Comparison of ENCODE assay signal across 11 cellular contexts in the genomic region with DNA sequence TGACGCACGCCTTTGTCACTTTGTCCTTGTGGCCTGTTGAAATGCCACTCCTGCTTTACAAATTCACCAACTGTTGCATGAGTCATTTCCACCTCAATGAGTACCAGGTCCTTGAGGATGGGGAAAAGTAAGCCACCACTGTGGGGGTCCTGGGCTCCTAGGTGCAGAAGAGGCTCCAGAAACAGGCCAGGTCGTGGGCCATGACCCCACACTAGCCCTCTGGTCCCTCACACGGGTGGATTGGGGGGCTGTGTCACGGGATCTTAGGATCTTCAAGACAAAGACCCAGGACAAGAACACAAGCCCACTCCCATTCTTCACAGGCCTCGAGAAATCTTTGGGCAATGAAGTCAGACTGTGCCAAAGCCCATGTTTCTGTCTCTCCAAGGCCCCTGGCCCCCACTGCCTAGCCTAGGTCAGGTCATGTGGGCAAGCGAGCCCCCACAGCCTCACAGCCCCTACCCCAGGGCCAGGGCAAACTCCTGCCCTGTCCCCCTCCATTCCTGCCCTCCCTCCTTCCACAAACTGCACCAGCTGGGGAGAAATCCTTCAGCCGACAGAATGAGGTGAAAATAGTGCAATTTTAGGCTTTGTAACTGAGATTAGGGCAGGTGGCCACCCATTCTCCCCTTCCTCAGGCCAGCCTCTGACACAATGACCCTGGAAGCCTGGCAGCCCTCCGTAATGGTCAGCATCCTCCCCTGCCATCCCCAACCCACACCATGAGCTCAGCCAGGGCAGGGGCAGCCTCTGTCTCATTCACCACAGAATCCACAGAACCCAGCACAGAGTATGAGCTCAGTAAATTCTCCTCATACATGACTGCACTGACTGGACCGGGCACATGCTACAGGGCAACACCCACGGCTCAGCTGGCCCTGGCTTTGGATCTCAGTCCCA. TPM values are rescaled to one million over a fixed set of nuclear protein-coding genes. Genes with fewer than 3 reads are reported as not detected.
DNase-seq lines count a peak whose midpoint lies in the region; ATAC-seq and TF ChIP-seq lines count a peak whose summit lies in the region.
"Had no signal": no experiment of that assay in that cellular context is flagged by ENCODE, and none has a peak within 500 bp of the region (broad histone marks: within the 10 kb centered on the region; RNA-seq: fewer than 3 reads in every experiment).

No MANE protein-coding gene starts in this region.

- H3K36me3 Mint-ChIP-seq in GM23338 (ENCODE audit: low read depth) (peaks cover 3% of the 10 kb centered on the region; the same call in 1 of the 3 replicates), WTC11 (no peaks in the 10 kb centered on the region)

- TF ChIP-seq CTCF in GM23338 (conservative IDR thresholded peaks at IDR 0.05; ENCODE audit: low read depth in 2 of 2) (no peak), WTC11 (IDR thresholded peaks at IDR 0.05) (no peak), spleen (IDR thresholded peaks at IDR 0.05 in 8 of 11, conservative IDR thresholded peaks at IDR 0.05 in 3 of 11) (no peak)

- H3K4me3 ChIP-seq in GM23338 (no peak overlapping the region), spleen (no peak overlapping the region), Karpas-422 (ENCODE audit: low read length) (no peak overlapping the region)

- H3K9ac ChIP-seq in Karpas-422 (ENCODE audit: low read length): no peak overlapping the region

- POLR2A ChIA-PET in WTC11 (lab: Charles Lee): no interaction called here

- H3K9me2 ChIP-seq in GM23338 (ENCODE audit: insufficient read depth) (0 out of 2 replicates have a peak, but pooled peaks cover 4% of the 10 kb centered on the region), Karpas-422 (replicated peaks; ENCODE audit: insufficient read depth, low read length) (no peaks in the 10 kb centered on the region)

- WGBS in spleen, 5 donors: 58 to 71% (median 66%) methylated on average over 11 of the region's 11 CpGs

- no peaks in the 10 kb centered on the region for H3K79me2 ChIP-seq in GM23338 (replicated peaks; ENCODE audit: insufficient read depth)
- H3K79me2 ChIP-seq in Karpas-422 (ENCODE audit: low read length): no peaks in the 10 kb centered on the region

- H3K4me3 Mint-ChIP-seq in GM23338: no peak overlapping the region
- no peak overlapping the region for H3K4me3 Mint-ChIP-seq in WTC11
- H3K4me3 Mint-ChIP-seq: activated T-cell treated with anti-CD3 and anti-CD28 coated beads, Interleukin-2, amount 50 U/mL, for 4 hours had no signal

- 0 out of 2 replicates have a peak, but pooled peaks cover 3% of the 10 kb centered on the region for H3F3A ChIP-seq in GM23338 (replicated peaks; ENCODE audit: low read depth)

- H3K27ac Mint-ChIP-seq in GM23338 (peak overlapping the region; percentile 9; the same call in 1 of the 2 replicates), WTC11 (no peak overlapping the region)

- ATAC-seq in GM23338 (no peak), WTC11 (no peak), GM21717 (IDR thresholded peaks at IDR 0.05; ENCODE audit: unreplicated experiment) (no peak)
- ATAC-seq: activated T-cell treated with anti-CD3 and anti-CD28 coated beads, Interleukin-2, amount 50 U/mL, for 4 hours had no signal

- H3K27me3 ChIP-seq in GM23338 (ENCODE audit: insufficient read depth) (no peaks in the 10 kb centered on the region), spleen (replicated peaks in 1 of 7) (peaks cover 0 to 21% (median 0%) of the 10 kb centered on the region in 7 donors), Karpas-422 (ENCODE audit: low read length) (no peaks in the 10 kb centered on the region)

- no peak for TF ChIP-seq POLR2A in spleen (IDR thresholded peaks at IDR 0.05)

- CTCF ChIA-PET in WTC11 (lab: Charles Lee): interaction anchor here (1.4 kb wide), 1 partner anchor 9 kb away, joined by 4 read pairs; a partner anchor contains a TSS

- H3K4me2 ChIP-seq in GM23338 (no peak overlapping the region), Karpas-422 (ENCODE audit: low read depth, low read length, poor library complexity, severe bottlenecking) (no peak overlapping the region)

- peaks cover 17% of the 10 kb centered on the region for H4K20me1 ChIP-seq in GM23338 (replicated peaks; ENCODE audit: insufficient read depth)
- no peaks in the 10 kb centered on the region for H4K20me1 ChIP-seq in Karpas-422 (ENCODE audit: insufficient read depth, low read depth, low read length)

- H3K27ac ChIP-seq in GM23338 (ENCODE audit: low read depth): no peak overlapping the region
- H3K27ac ChIP-seq in spleen: no peak overlapping the region
- no peak overlapping the region for H3K27ac ChIP-seq in Karpas-422 (ENCODE audit: low read length)

- H3K9me3 ChIP-seq in spleen (no peaks in the 10 kb centered on the region), Karpas-422 (ENCODE audit: low read length) (no peaks in the 10 kb centered on the region)

- H3K27me3 Mint-ChIP-seq in GM23338 (ENCODE audit: insufficient read depth, low read depth, poor library complexity) (peaks cover 5% of the 10 kb centered on the region), WTC11 (ENCODE audit: low read depth) (no peaks in the 10 kb centered on the region)

- intact Hi-C loops in spleen (cut with DNase I; ENCODE audit: low total_unique reads): no loop called here

- H3K9me3 Mint-ChIP-seq in GM23338 (no peaks in the 10 kb centered on the region), WTC11 (no peaks in the 10 kb centered on the region)
- H3K9me3 Mint-ChIP-seq: activated T-cell treated with anti-CD3 and anti-CD28 coated beads, Interleukin-2, amount 50 U/mL, for 4 hours had no signal

- H3K4me1 Mint-ChIP-seq in GM23338 (peaks cover 2% of the 10 kb centered on the region), WTC11 (peaks cover 2% of the 10 kb centered on the region)

- H2AFZ ChIP-seq in GM23338: no peak overlapping the region
- H2AFZ ChIP-seq in Karpas-422 (ENCODE audit: low read length): no peak overlapping the region

- H3K36me3 ChIP-seq in GM23338 (ENCODE audit: insufficient read depth): peaks cover 5% of the 10 kb centered on the region
- no peaks in the 10 kb centered on the region for H3K36me3 ChIP-seq in spleen
- H3K36me3 ChIP-seq in Karpas-422 (ENCODE audit: insufficient read depth, low read length): no peaks in the 10 kb centered on the region

- no peak for DNase-seq in GM23338 (ENCODE audit: low spot score)
- DNase-seq in WTC11 (ENCODE audit: low spot score): peak; percentile 9
- peak; percentile 78 for DNase-seq in kidney tubule cell (ENCODE audit: low spot score)
- peak; percentile 70 for DNase-seq in spleen
- no peak for DNase-seq in DMS79 (lab: John Stamatoyannopoulos, UW)
- no peak for DNase-seq in Karpas-422
- DNase-seq: activated T-cell treated with anti-CD3 and anti-CD28 coated beads, Interleukin-2, amount 50 U/mL, for 4 hours; cerebellar nuclear complex; OCI-M1 had no signal

- peaks cover 10% of the 10 kb centered on the region; the same call in 1 of the 2 replicates for H3K4me1 ChIP-seq in GM23338 (ENCODE audit: insufficient read depth)
- H3K4me1 ChIP-seq in spleen: no peaks in the 10 kb centered on the region
- H3K4me1 ChIP-seq in Karpas-422 (ENCODE audit: low read length): no peaks in the 10 kb centered on the region

TF ChIP-seq in GM23338, 12 proteins besides CTCF, POLR2A, EP300 and RAD21 (continues in another document):
- TF ChIP-seq EZH2phosphoT487 (IDR thresholded peaks at IDR 0.05; ENCODE audit: unreplicated experiment) (no peak), EZH2 (IDR thresholded peaks at IDR 0.05; ENCODE audit: low read depth, unreplicated experiment) (no peak), JUNB (IDR thresholded peaks at IDR 0.05; ENCODE audit: unreplicated experiment) (no peak), POLR2AphosphoS5 (IDR thresholded peaks at IDR 0.05; ENCODE audit: low read depth) (no peak; the same call in none of the 2 replicates), ZNF331 (CRISPR knock-in tag; IDR thresholded peaks at IDR 0.05; ENCODE audit: low read depth) (no peak), CREB1 (CRISPR knock-in tag; IDR thresholded peaks at IDR 0.05; ENCODE audit: low read depth) (no peak), ZNF114 (CRISPR knock-in tag; IDR thresholded peaks at IDR 0.05) (no peak)

TF ChIP-seq in WTC11, 78 proteins besides CTCF, POLR2A, EP300 and RAD21:
- TF ChIP-seq NR2C2 (CRISPR knock-in tag; IDR thresholded peaks at IDR 0.05) (0 out of 2 replicates have a peak, but pooled peaks have one; percentile 3), SMAD3 (CRISPR knock-in tag; IDR thresholded peaks at IDR 0.05; ENCODE audit: borderline replicate concordance) (no peak), FOXP1 (CRISPR knock-in tag; IDR thresholded peaks at IDR 0.05; ENCODE audit: borderline replicate concordance) (0 out of 2 replicates have a peak, but pooled peaks have one; percentile 52)
- TF ChIP-seq, protein P1, sequence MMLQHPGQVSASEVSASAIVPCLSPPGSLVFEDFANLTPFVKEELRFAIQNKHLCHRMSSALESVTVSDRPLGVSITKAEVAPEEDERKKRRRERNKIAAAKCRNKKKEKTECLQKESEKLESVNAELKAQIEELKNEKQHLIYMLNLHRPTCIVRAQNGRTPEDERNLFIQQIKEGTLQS (CRISPR knock-in tag; conservative IDR thresholded peaks at IDR 0.05): 0 out of 2 replicates have a peak, but pooled peaks have one; percentile 24
- TF ChIP-seq, protein P2, sequence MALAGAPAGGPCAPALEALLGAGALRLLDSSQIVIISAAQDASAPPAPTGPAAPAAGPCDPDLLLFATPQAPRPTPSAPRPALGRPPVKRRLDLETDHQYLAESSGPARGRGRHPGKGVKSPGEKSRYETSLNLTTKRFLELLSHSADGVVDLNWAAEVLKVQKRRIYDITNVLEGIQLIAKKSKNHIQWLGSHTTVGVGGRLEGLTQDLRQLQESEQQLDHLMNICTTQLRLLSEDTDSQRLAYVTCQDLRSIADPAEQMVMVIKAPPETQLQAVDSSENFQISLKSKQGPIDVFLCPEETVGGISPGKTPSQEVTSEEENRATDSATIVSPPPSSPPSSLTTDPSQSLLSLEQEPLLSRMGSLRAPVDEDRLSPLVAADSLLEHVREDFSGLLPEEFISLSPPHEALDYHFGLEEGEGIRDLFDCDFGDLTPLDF (CRISPR knock-in tag; IDR thresholded peaks at IDR 0.05): no peak

RNA-seq across cellular contexts. Expression of a gene that starts 8.3 kb away (rescaled TPM):
- total RNA-seq in GM23338 (2014; rRNA removed; shearing (Covaris generic)): 24.4 and 28.5 TPM in 2 replicates
- polyA plus RNA-seq in GM23338 (2016; fragmentation: Nextera tagmentation; extraction: Ambion mirVana) (2.9 and 3.0 TPM in 2 replicates), spleen (not detected)
- total RNA-seq in WTC11 (2021) (17.5 to 22.5 TPM (median 20.9 TPM) in 3 replicates), spleen (not detected)
- total RNA-seq in Karpas-422 (2014; rRNA removed; shearing (Covaris generic); ENCODE audit: low replicate concordance): not detected in 2 replicates
- total RNA-seq: activated T-cell treated with anti-CD3 and anti-CD28 coated beads, Interleukin-2, amount 50 U/mL, for 4 hours; T-helper 2 cell treated with Interferon-gamma antibody and Interleukin-4, amounts not matched to agents 100 ng/mL and 5 ng/mL, for 36 hours had no signal

RNA-seq across cellular contexts. Expression of a gene that starts 30.8 kb away (rescaled TPM):
- total RNA-seq in GM23338 (2014; rRNA removed; shearing (Covaris generic)): 0.39 TPM in 1 of 2 replicates, not detected in the other
- 0.83 and 1.5 TPM in 2 replicates for polyA plus RNA-seq in GM23338 (2016; fragmentation: Nextera tagmentation; extraction: Ambion mirVana)
- 1.2 to 1.6 TPM (median 1.5 TPM) in 3 replicates for total RNA-seq in WTC11 (2021)
- 1 to 10 TPM in 6 of 7 donors, under 1 TPM in 1; 0.92 to 8.4 (median 3.2) TPM for total RNA-seq in spleen
- polyA plus RNA-seq in spleen: 1 to 10 TPM in 2 of 3 donors, under 1 TPM in 1; 0.20 to 1.5 (median 1.0) TPM
- total RNA-seq in Karpas-422 (2014; rRNA removed; shearing (Covaris generic); ENCODE audit: low replicate concordance): 0.60 TPM in 1 of 2 replicates, not detected in the other

Comparison
In these comparisons a context has a peak if more than half of its experiments do, and no peak if none do; other contexts are left out.
1. DNase-seq: peak in WTC11 (single experiment), kidney tubule cell (single experiment) and spleen (single experiment); none in GM23338 (single experiment), DMS79 (single experiment) and Karpas-422 (single experiment).
2. RNA of a gene that starts 8.3 kb away (total RNA-seq): 24.4 to 28.5 TPM in GM23338 and 17.5 to 22.5 TPM in WTC11; not detected in spleen and not detected in Karpas-422; every median in the first group is over 10 times any median in the second.